ENCODE assay signal across 8 cellular contexts in the genomic region with DNA sequence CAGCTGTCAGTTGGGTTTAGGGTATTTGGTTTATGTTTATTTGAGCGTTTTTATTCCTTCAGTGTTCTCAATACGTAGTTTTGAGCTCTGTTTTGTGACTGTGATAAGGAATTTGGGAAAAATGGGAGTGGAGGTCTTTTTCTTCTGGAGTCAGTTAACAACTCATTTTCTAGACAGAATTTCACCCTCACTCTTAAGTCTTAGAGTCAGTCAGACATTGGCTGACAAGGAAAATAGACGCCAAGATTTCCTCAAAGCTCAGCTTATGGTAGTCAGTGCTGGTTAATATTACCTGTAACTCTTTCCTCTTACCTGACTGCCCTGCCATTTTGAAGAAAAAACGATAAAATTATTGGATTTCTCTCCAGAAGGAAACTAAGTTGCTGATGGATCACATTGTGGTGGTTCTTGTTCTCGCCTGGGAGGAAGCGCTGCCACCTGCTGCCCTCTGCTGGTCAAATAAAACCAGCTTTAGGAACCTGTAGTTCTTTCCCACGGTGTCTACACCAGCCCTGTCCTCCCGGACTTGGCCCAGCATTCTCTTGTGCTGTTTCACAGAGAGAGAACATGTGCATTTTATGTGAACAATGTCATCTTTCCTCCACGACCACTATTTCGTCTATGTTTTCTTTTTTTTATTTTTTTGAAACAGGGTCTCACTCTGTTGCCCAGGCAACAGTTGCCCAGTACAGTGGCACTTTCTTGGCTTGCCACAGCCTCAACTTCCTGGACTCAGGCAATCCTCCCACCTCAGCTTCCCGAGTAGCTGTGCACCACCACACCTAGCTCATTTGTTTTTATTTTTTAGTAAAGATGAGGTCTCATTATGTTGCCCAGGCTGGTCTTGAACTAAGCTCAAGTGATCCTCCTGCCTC. TPM values are rescaled to one million over a fixed set of nuclear protein-coding genes. Genes with fewer than 3 reads are reported as not detected.
A peak's percentile ranks its signal among the peaks of the same experiment; 100 is the strongest.
DNase-seq lines count a peak whose midpoint lies in the region; ATAC-seq and TF ChIP-seq lines count a peak whose summit lies in the region.

No MANE protein-coding gene starts in this region.

- ATAC-seq in right cardiac atrium (peak; percentile 86 to 87), sciatic nerve (peak; percentile 77), GM21576 (IDR thresholded peaks at IDR 0.05; ENCODE audit: unreplicated experiment) (no peak)

- no peaks in the 10 kb centered on the region for H3K27me3 ChIP-seq in right cardiac atrium (ENCODE audit: control insufficient read depth, insufficient read depth)

- H3K27ac ChIP-seq in right cardiac atrium (ENCODE audit: low read length) = no peak overlapping the region

- 17% methylated on average over 11 of the region's 11 CpGs for WGBS in right cardiac atrium

- in situ Hi-C loops in GM13977 (cut with MboI; ENCODE audit: low pct_unique_long_range_greater_than_20kb, low sequenced_read_pairs, unreplicated experiment) = loop anchor here (5.0 kb wide), 1 partner anchor 127 kb away; no protein-coding TSS in a partner anchor

- peak; percentile 83 for TF ChIP-seq CTCF in GM13977 (IDR thresholded peaks at IDR 0.05; ENCODE audit: extremely low read depth, insufficient read depth, missing control alignments)

- intact Hi-C loops in right cardiac atrium (cut with DNase I) (loop anchor here (1.0 to 5.0 kb wide), 3 partner anchors 122 to 124 kb away; no protein-coding TSS in a partner anchor), sciatic nerve (cut with DNase I) (loop anchor here (5.0 to 10.0 kb wide), 2 partner anchors 124 to 1202 kb away; no protein-coding TSS in a partner anchor)

- peak; percentile 82 for DNase-seq in A172 (ENCODE audit: low spot score)
- DNase-seq in GM13977 (ENCODE audit: low spot score) = peak; percentile 82
- DNase-seq in NCI-H1092 treated with DMSO at 0.1 percent for 48 hours (lab: John Stamatoyannopoulos, UW) = peak; percentile 56
- DNase-seq in T-helper 2 cell = peak; percentile 19 to 62 (median 56)
- peak; percentile 35 for DNase-seq in amniotic stem cell (lab: John Stamatoyannopoulos, UW)
- DNase-seq in right cardiac atrium = peak; percentile 74 to 84 (median 82)
- peak; percentile 83 for DNase-seq in sciatic nerve (ENCODE audit: low spot score)

- H3K4me3 ChIP-seq in right cardiac atrium (ENCODE audit: low read length) = no peak overlapping the region

- H3K9me3 ChIP-seq in right cardiac atrium (ENCODE audit: control insufficient read depth, low read length) = no peaks in the 10 kb centered on the region

- peaks cover 3% of the 10 kb centered on the region for H3K4me1 ChIP-seq in right cardiac atrium (ENCODE audit: control insufficient read depth, insufficient read depth, low read length)

RNA-seq across cellular contexts. Expression of gene UMPS, which starts 41.4 kb away (rescaled TPM):
- 55.5 and 84.5 TPM in 2 replicates for total RNA-seq in A172 (2014; rRNA removed; shearing (Covaris generic))
- total RNA-seq in right cardiac atrium = 10 to 100 TPM in 3 of 4 donors, 1 to 10 TPM in 1; 9.6 to 12.8 (median 10.6) TPM
- polyA plus RNA-seq in right cardiac atrium = 4.2 TPM
- 18.3 TPM for total RNA-seq in sciatic nerve
